ENCODE assay signal across 24 cellular contexts in genomic region chr5:140004174-140004573, GRCh38.
"Had no signal": no experiment of that assay in that cellular context is flagged by ENCODE, and none has a peak within 500 bp of the region (broad histone marks: within the 10 kb centered on the region; RNA-seq: fewer than 3 reads in every experiment).

No MANE protein-coding gene starts in this region.

- DNase-seq: natural killer cell; occipital lobe; ovary; posterior cingulate gyrus; psoas muscle; right lobe of liver; sigmoid colon; small intestine; stimulated activated CD4-positive, alpha-beta T cell treated with anti-CD3 and anti-CD28 coated beads, Interleukin-15, amount 100 ng/mL, for 24 hours; stimulated activated CD4-positive, alpha-beta T cell treated with anti-CD3 and anti-CD28 coated beads, Interleukin-2, amount 100 ng/mL, for 24 hours; stimulated activated CD4-positive, alpha-beta T cell treated with anti-CD3 and anti-CD28 coated beads, Interleukin-2, amount 100 ng/mL, for 48 hours; stimulated activated CD4-positive, alpha-beta T cell treated with anti-CD3 and anti-CD28 coated beads, Interleukin-4, amount 100 ng/mL, for 24 hours; stimulated activated naive B cell treated with anti-CD40 and anti-IgM and Interleukin-4, amounts not matched to agents 10 μg/mL and 1 μg/mL and 100 μg/mL, for 72 hours; stimulated activated naive CD4-positive, alpha-beta T cell treated with Interleukin-2 at 50 U/mL for 16 hours; stomach; thyroid gland; trophoblast cell; upper lobe of left lung had no signal

- H3K36me3 ChIP-seq: neural progenitor cell, ovary, right lobe of liver, sigmoid colon, stomach, thoracic aorta, thyroid gland, tibial nerve, upper lobe of left lung, vagina had no signal

- H3K4me3 ChIP-seq: neural progenitor cell, ovary, psoas muscle, right lobe of liver, sigmoid colon, stomach, thoracic aorta, thyroid gland, tibial nerve, upper lobe of left lung, vagina had no signal

- H3K27ac ChIP-seq: neural progenitor cell, ovary, parathyroid adenoma, psoas muscle, right lobe of liver, sigmoid colon, stomach, thoracic aorta, thyroid gland, tibial nerve, upper lobe of left lung, vagina had no signal

- H3K9me3 ChIP-seq: ovary, psoas muscle, right lobe of liver, sigmoid colon, stomach, thoracic aorta, thyroid gland, tibial nerve, upper lobe of left lung, vagina had no signal

- H3K27me3 ChIP-seq: ovary, right lobe of liver, sigmoid colon, thyroid gland, upper lobe of left lung, vagina had no signal

- ATAC-seq: natural killer cell; psoas muscle; right lobe of liver; stimulated activated effector memory CD8-positive, alpha-beta T cell treated with anti-CD3 and anti-CD28 coated beads, Interleukin-12 subunit alpha, Interleukin-12 subunit beta, amount 100 ng/mL, for 72 hours; stimulated activated naive B cell treated with anti-CD40 and anti-IgM and Interleukin-4, amounts not matched to agents 10 μg/mL and 1 μg/mL and 100 μg/mL, for 72 hours had no signal

- H3K4me1 ChIP-seq: neural progenitor cell, parathyroid adenoma, right lobe of liver, stomach, tibial nerve, upper lobe of left lung, vagina had no signal
